Comparison of ENCODE assay signal across 17 cellular contexts in the genomic region with DNA sequence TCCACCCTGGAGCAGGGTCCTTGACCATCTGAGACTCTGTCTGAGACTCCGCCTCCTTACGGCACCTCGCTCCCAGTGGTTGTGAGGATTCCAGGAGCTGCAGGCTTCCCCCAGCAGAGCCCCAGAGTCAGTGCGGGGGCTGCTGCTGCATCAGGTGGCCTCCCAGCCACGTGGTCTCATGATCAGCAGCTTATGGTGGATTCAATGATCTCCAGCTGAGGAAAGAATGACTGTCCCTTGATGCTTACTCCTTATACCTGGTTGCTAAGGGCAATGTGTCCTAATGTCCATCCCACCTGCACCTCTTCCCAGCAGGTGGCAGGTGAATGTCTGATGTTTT. TPM values are rescaled to one million over a fixed set of nuclear protein-coding genes. Genes with fewer than 3 reads are reported as not detected.
DNase-seq lines count a peak whose midpoint lies in the region.
"Had no signal": no experiment of that assay in that cellular context is flagged by ENCODE, and none has a peak within 500 bp of the region (broad histone marks: within the 10 kb centered on the region; RNA-seq: fewer than 3 reads in every experiment).

No MANE protein-coding gene starts in this region.

- H3K27ac ChIP-seq in neuronal stem cell (replicated peaks; ENCODE audit: low read length): no peak overlapping the region

- peaks cover 6 to 7% of the 10 kb centered on the region in 2 donors for H3K4me1 ChIP-seq in neuronal stem cell (ENCODE audit: control insufficient read depth in 2 of 2, insufficient read depth in 1 of 2, low read depth in 1 of 2, low read length in 2 of 2)

- H4K91ac ChIP-seq in neuronal stem cell (ENCODE audit: low read depth, low read length, poor library complexity): peak overlapping the region; percentile 39

- H3K14ac ChIP-seq in neuronal stem cell (ENCODE audit: low read length): peak overlapping the region; percentile 83

- no peaks in the 10 kb centered on the region for H3K36me3 ChIP-seq in H7 (replicated peaks; ENCODE audit: control insufficient read depth, insufficient read depth, low read length)
- H3K36me3 ChIP-seq in neuronal stem cell (replicated peaks in 1 of 2; ENCODE audit: control insufficient read depth in 2 of 2, insufficient read depth in 2 of 2, low read length in 2 of 2): no peaks in the 10 kb centered on the region

- no CpG with 5 or more reads among the region's 5 CpGs for WGBS in neuronal stem cell (ENCODE audit: extremely low coverage in 2 of 2, insufficient read length in 2 of 2, insufficient replicate concordance in 1 of 2), 2 donors

- H2BK5ac ChIP-seq in neuronal stem cell (ENCODE audit: low read length): no peak overlapping the region

- no peak overlapping the region for H2BK12ac ChIP-seq in neuronal stem cell (ENCODE audit: low read length)

- no peaks in the 10 kb centered on the region for H3K9me3 ChIP-seq in neuronal stem cell (replicated peaks in 1 of 2; ENCODE audit: control insufficient read depth in 2 of 2, insufficient read depth in 1 of 2, low read depth in 1 of 2, low read length in 2 of 2)

- H3K9ac ChIP-seq in neuronal stem cell (ENCODE audit: low read depth, low read length, poor library complexity): no peak overlapping the region

- H4K8ac ChIP-seq in neuronal stem cell (ENCODE audit: low read depth, low read length): no peak overlapping the region

- H2BK120ac ChIP-seq in neuronal stem cell (ENCODE audit: low read depth, low read length): no peak overlapping the region

- H3K27me3 ChIP-seq in H7 (ENCODE audit: control insufficient read depth, insufficient read depth, low read length): no peaks in the 10 kb centered on the region
- H3K27me3 ChIP-seq in neuronal stem cell (ENCODE audit: control insufficient read depth in 3 of 3, insufficient read depth in 3 of 3, low read depth in 1 of 3, low read length in 3 of 3): no peaks in the 10 kb centered on the region

- no peak overlapping the region for H2AK5ac ChIP-seq in neuronal stem cell (ENCODE audit: low read depth, low read length)

- H2BK15ac ChIP-seq in neuronal stem cell (ENCODE audit: low read length): no peak overlapping the region

- no peak overlapping the region for H3K23ac ChIP-seq in neuronal stem cell (ENCODE audit: low read depth, low read length, poor library complexity)

- peak overlapping the region; percentile 84 for H3K18ac ChIP-seq in neuronal stem cell (ENCODE audit: low read length)

- H2AFZ ChIP-seq in neuronal stem cell (ENCODE audit: low read length): no peak overlapping the region

- no peaks in the 10 kb centered on the region for H3K79me1 ChIP-seq in neuronal stem cell (ENCODE audit: low read depth, low read length)

- H3K4me3 ChIP-seq in H7 (ENCODE audit: insufficient read depth, low read depth, low read length) (no peak overlapping the region), neuronal stem cell (ENCODE audit: low read length in 2 of 2) (peak overlapping the region in 1 of 2 donors; percentile 30)

- DNase-seq in H7 (peak; percentile 17), SK-N-DZ (ENCODE audit: low spot score) (peak; percentile 21), left kidney (ENCODE audit: low read depth, low spot score) (peak; percentile 62), neuronal stem cell (ENCODE audit: low spot score) (no peak), amygdala (lab: John Stamatoyannopoulos, UW) (no peak), AG08395 (ENCODE audit: low spot score) (no peak), nucleus accumbens (lab: John Stamatoyannopoulos, UW) (no peak)
- DNase-seq: CD8-positive, alpha-beta memory T cell; DMS79 treated with DMSO at 0.1 percent for 48 hours; GF-D8; KBM-7; MV-4-11; NCI-H1694; NCI-H2029 treated with DMSO at 0.1 percent for 48 hours; NCI-H524; NCI-H774 had no signal

- no peak overlapping the region for H3K4ac ChIP-seq in neuronal stem cell (ENCODE audit: low read length)

- H3K4me2 ChIP-seq in neuronal stem cell (ENCODE audit: insufficient read depth, low read length, poor library complexity, severe bottlenecking): no peak overlapping the region

RNA-seq across cellular contexts. Expression of a gene that starts 40.0 kb away (rescaled TPM):
- total RNA-seq in H7 (2014; rRNA removed; shearing (Covaris generic)): 5.5 and 7.3 TPM in 2 replicates
- 0.24 TPM in 1 of 2 replicates, not detected in the other for polyA plus RNA-seq in SK-N-DZ (2014; cell fraction: cytosol; rRNA removed)
- 0.46 TPM in 1 of 2 replicates, not detected in the other for polyA plus RNA-seq in SK-N-DZ (2014; cell fraction: nucleus; rRNA removed)
- 0.28 TPM for polyA plus RNA-seq in neuronal stem cell (2013, experiment 1 of 2)
- 0.21 TPM for polyA plus RNA-seq in neuronal stem cell (2013, experiment 2 of 2)
- total RNA-seq: H4 had no signal

Comparison
In these comparisons a context has a peak if more than half of its experiments do, and no peak if none do; other contexts are left out.
1. DNase-seq: peak in H7 (single experiment), SK-N-DZ (single experiment) and left kidney (single experiment); none in neuronal stem cell (single experiment), amygdala (0 of 56), AG08395 (single experiment) and nucleus accumbens (0 of 56).